In genomic region chr12:47939009-47939601, GRCh38 we compare ENCODE assay signal across 18 cellular contexts. TPM values are rescaled to one million over a fixed set of nuclear protein-coding genes. Genes with fewer than 3 reads are reported as not detected.
DNase-seq lines count a peak whose midpoint lies in the region; ATAC-seq, FAIRE-seq and TF ChIP-seq lines count a peak whose summit lies in the region.
"Had no signal": no experiment of that assay in that cellular context is flagged by ENCODE, and none has a peak within 500 bp of the region (broad histone marks: within the 10 kb centered on the region; RNA-seq: fewer than 3 reads in every experiment).

No MANE protein-coding gene starts in this region.

- intact Hi-C loops in Right ventricle myocardium superior (cut with DNase I) (no loop called here), K562 (cut with micrococcal nuclease) (no loop called here), mucosa of descending colon (cut with DNase I, micrococcal nuclease) (no loop called here)

- in situ Hi-C loops in K562 (cut with MboI) (no loop called here), G401 (cut with HindIII; ENCODE audit: low sequenced_read_pairs) (no loop called here)

- H3K4me1 Mint-ChIP-seq in endothelial cell (ENCODE audit: unreplicated experiment) = peaks cover 5% of the 10 kb centered on the region

- no peak for FAIRE-seq in K562 (lab: Jason Lieb, UNC)
- FAIRE-seq: RCC 7860 had no signal

- H3K27ac ChIP-seq in right atrium auricular region (no peak overlapping the region), K562 (ENCODE audit: extremely low read depth, low read depth, low read length) (no peak overlapping the region)
- H3K27ac ChIP-seq: uterus had no signal

- CTCF ChIA-PET in K562 (lab: Yijun Ruan, JAX; ENCODE audit: low intra/inter-chr PET ratio) = no interaction called here

- ATAC-seq in Right ventricle myocardium superior (ENCODE audit: poor library complexity) (peak; percentile 86), K562 (no peak), mucosa of descending colon (peak; percentile 83), GM19328 (IDR thresholded peaks at IDR 0.05; ENCODE audit: unreplicated experiment) (no peak), HG03175 (IDR thresholded peaks at IDR 0.05; ENCODE audit: unreplicated experiment) (no peak)

- POLR2A ChIA-PET in K562 (lab: Yijun Ruan, JAX) = interaction anchor here (1.0 kb wide), 1 partner anchor 11 kb away, joined by 3 read pairs; no protein-coding TSS in a partner anchor

- H3K27me3 ChIP-seq in right atrium auricular region (no peaks in the 10 kb centered on the region), K562 (ENCODE audit: control insufficient read depth in 2 of 2, insufficient read depth in 2 of 2, low read length in 2 of 2) (peaks cover 31 to 66% of the 10 kb centered on the region in 2 experiments; a peak in 4 of 5 replicates)
- H3K27me3 ChIP-seq: uterus had no signal

- H3K36me3 Mint-ChIP-seq in endothelial cell (ENCODE audit: low read depth, unreplicated experiment) = peaks cover 3% of the 10 kb centered on the region
- H3K36me3 Mint-ChIP-seq: activated naive CD8-positive, alpha-beta T cell had no signal

- no peak overlapping the region for H3K4me2 ChIP-seq in K562 (ENCODE audit: insufficient read depth, low read length)

- H2AFZ ChIP-seq in K562 (ENCODE audit: low read depth, low read length) = no peak overlapping the region

- TF ChIP-seq CTCF in right atrium auricular region (IDR thresholded peaks at IDR 0.05) (no peak), K562 (IDR thresholded peaks at IDR 0.05 in 2 of 3, conservative IDR thresholded peaks at IDR 0.05 in 1 of 3; ENCODE audit: insufficient read depth in 2 of 3, low read depth in 1 of 3, low read length in 3 of 3) (no peak), mucosa of descending colon (IDR thresholded peaks at IDR 0.05) (no peak), endothelial cell (IDR thresholded peaks at IDR 0.05; ENCODE audit: unreplicated experiment) (no peak)

- no peaks in the 10 kb centered on the region for H3K36me3 ChIP-seq in right atrium auricular region
- H3K36me3 ChIP-seq in K562 (ENCODE audit: control insufficient read depth, insufficient read depth, low read length) = no peaks in the 10 kb centered on the region
- H3K36me3 ChIP-seq in mucosa of descending colon (ENCODE audit: low read depth) = no peaks in the 10 kb centered on the region
- H3K36me3 ChIP-seq: uterus had no signal

- BruUV-seq in K562 (replicated peaks; lab: Mats Ljungman, UMichigan) = no TSS peak

- H4K20me1 ChIP-seq in K562 (replicated peaks; ENCODE audit: control insufficient read depth, insufficient read depth, low read length) = no peaks in the 10 kb centered on the region

- H3K9me3 Mint-ChIP-seq in endothelial cell (ENCODE audit: unreplicated experiment) = no peaks in the 10 kb centered on the region
- H3K9me3 Mint-ChIP-seq: activated CD4-positive, alpha-beta memory T cell treated with anti-CD3 and anti-CD28 coated beads, Interleukin-2, amount 10 ng/mL, durations not matched to agents 7 days and 5 days; nephron; stimulated activated naive CD8-positive, alpha-beta T cell treated with anti-CD3 and anti-CD28 coated beads, Interleukin-15, Interleukin-2, amounts not matched to agents 100 ng/mL and 50 ng/mL, for 24 hours had no signal

- H3K27me3 Mint-ChIP-seq in endothelial cell (ENCODE audit: unreplicated experiment) = peaks cover 12% of the 10 kb centered on the region

- no peak overlapping the region for H3K9ac ChIP-seq in K562 (ENCODE audit: insufficient read depth in 1 of 2, low read depth in 2 of 2, low read length in 2 of 2)

- no peak overlapping the region for H3K27ac Mint-ChIP-seq in endothelial cell (ENCODE audit: unreplicated experiment)
- H3K27ac Mint-ChIP-seq: activated CD4-positive, alpha-beta memory T cell treated with anti-CD3 and anti-CD28 coated beads, Interleukin-2, amount 10 ng/mL, durations not matched to agents 7 days and 5 days; activated naive CD8-positive, alpha-beta T cell; stimulated activated naive CD8-positive, alpha-beta T cell treated with anti-CD3 and anti-CD28 coated beads, Interleukin-15, Interleukin-2, amounts not matched to agents 100 ng/mL and 50 ng/mL, for 24 hours had no signal

- H3K9me3 ChIP-seq in right atrium auricular region = no peaks in the 10 kb centered on the region
- no peaks in the 10 kb centered on the region for H3K9me3 ChIP-seq in K562 (replicated peaks; ENCODE audit: control insufficient read depth, insufficient read depth, low read depth, low read length)
- no peaks in the 10 kb centered on the region for H3K9me3 ChIP-seq in mucosa of descending colon
- H3K9me3 ChIP-seq: uterus had no signal

- H3K9me1 ChIP-seq in K562 (ENCODE audit: control insufficient read depth, insufficient read depth, low read length) = no peaks in the 10 kb centered on the region

- no peak for TF ChIP-seq RAD21 in K562 (CRISPR knock-in tag; conservative IDR thresholded peaks at IDR 0.05 in 1 of 2, IDR thresholded peaks at IDR 0.05 in 1 of 2)

- WGBS in K562 (ENCODE audit: insufficient coverage, low coverage, missing lambda C conversion rate) = 2% methylated on average over 6 of the region's 6 CpGs

- TF ChIP-seq EP300 in K562 (IDR thresholded peaks at IDR 0.05; ENCODE audit: low read length) = no peak

- peaks cover 0 to 22% of the 10 kb centered on the region in 2 donors for H3K4me1 ChIP-seq in right atrium auricular region
- H3K4me1 ChIP-seq in K562 (replicated peaks in 1 of 2; ENCODE audit: control insufficient read depth in 2 of 2, insufficient read depth in 2 of 2, low read length in 2 of 2) = peaks cover 0 to 25% of the 10 kb centered on the region in 2 experiments; a peak in 2 of 5 replicates
- H3K4me1 ChIP-seq in mucosa of descending colon (ENCODE audit: low read depth) = peaks cover 24% of the 10 kb centered on the region
- H3K4me1 ChIP-seq: uterus had no signal

- H3K4me3 Mint-ChIP-seq in endothelial cell (ENCODE audit: unreplicated experiment) = no peak overlapping the region
- H3K4me3 Mint-ChIP-seq: activated CD4-positive, alpha-beta memory T cell treated with anti-CD3 and anti-CD28 coated beads, Interleukin-2, amount 10 ng/mL, durations not matched to agents 7 days and 5 days; activated naive CD8-positive, alpha-beta T cell; nephron; stimulated activated naive CD8-positive, alpha-beta T cell treated with anti-CD3 and anti-CD28 coated beads, Interleukin-15, Interleukin-2, amounts not matched to agents 100 ng/mL and 50 ng/mL, for 24 hours had no signal

- no peaks in the 10 kb centered on the region for H3K79me2 ChIP-seq in K562 (ENCODE audit: control insufficient read depth, insufficient read depth, low read length)

- no peak overlapping the region for H3K4me3 ChIP-seq in right atrium auricular region
- H3K4me3 ChIP-seq in K562 = no peak overlapping the region
- no peak overlapping the region for H3K4me3 ChIP-seq in mucosa of descending colon
- H3K4me3 ChIP-seq: uterus had no signal

- no peak for TF ChIP-seq POLR2A in K562 (conservative IDR thresholded peaks at IDR 0.05)

- DNase-seq in Right ventricle myocardium superior (peak; percentile 74), right atrium auricular region (ENCODE audit: low spot score) (no peak), K562 (ENCODE audit: extremely low read depth in 1 of 4, low spot score in 3 of 4) (no peak), mucosa of descending colon (peak; percentile 78 to 92 (median 79)), endothelial cell (ENCODE audit: low spot score) (no peak), G401 (ENCODE audit: low spot score) (no peak)
- DNase-seq: activated CD4-positive, alpha-beta memory T cell treated with anti-CD3 and anti-CD28 coated beads, Interleukin-2, amount 10 ng/mL, durations not matched to agents 7 days and 5 days; EL; mammary epithelial cell; MM.1S; NCI-H82; uterus had no signal

RNA-seq across cellular contexts. Expression of gene TMEM106C, which starts 24.3 kb away (rescaled TPM):
- total RNA-seq in Right ventricle myocardium superior (42.5 TPM), right atrium auricular region (100 to 1,000 TPM in 1 of 2 donors, 10 to 100 TPM in 1; 54.7 to 107 TPM), K562 (2014; rRNA removed) (37.2 and 37.6 TPM in 2 replicates), K562 (2014; rRNA removed; fragmentation: Illumina TruSeq; extraction: Trizol) (56.8 and 57.2 TPM in 2 replicates), K562 (2015; rRNA removed; fragmentation: Illumina TruSeq; extraction: Trizol) (56.8 and 59.3 TPM in 2 replicates), K562 (2021) (44.6 and 47.3 TPM in 2 replicates), mucosa of descending colon (100 to 1,000 TPM in 2 of 3 donors, 10 to 100 TPM in 1; 93.9 to 208 (median 183) TPM), endothelial cell (ENCODE audit: unreplicated experiment) (41.0 TPM)
- total RNA-seq in K562 (2011; cell fraction: chromatin; rRNA removed; ENCODE audit: low replicate concordance) = 105 and 129 TPM in 2 replicates
- total RNA-seq in K562 (2011; cell fraction: nucleolus; rRNA removed) = 120 and 140 TPM in 2 replicates
- 128 and 132 TPM in 2 replicates for total RNA-seq in K562 (2011; cell fraction: nucleoplasm; rRNA removed)
- polyA plus RNA-seq in K562 (2011; rRNA removed) (159 and 183 TPM in 2 replicates), K562 (2014; fragmentation: Illumina TruSeq; extraction: Trizol) (86.3 and 89.1 TPM in 2 replicates), K562 (2014; fragmentation: Nextera tagmentation; extraction: Ambion mirVana) (100 to 1,000 TPM; 134 to 158 TPM), K562 (2014; rRNA removed) (52.6 and 61.5 TPM in 2 replicates)
- 127 and 142 TPM in 2 replicates for polyA plus RNA-seq in K562 (2011; cell fraction: cytosol; rRNA removed)
- polyA plus RNA-seq in K562 (2011; cell fraction: nucleus; rRNA removed) = 202 and 225 TPM in 2 replicates
- polyA plus RNA-seq in K562 (2012) = 68.2 and 134 TPM in 2 replicates
- 95.3 and 145 TPM in 2 replicates for polyA minus RNA-seq in K562 (2011; rRNA and poly(A)+ RNA removed)
- polyA minus RNA-seq in K562 (2011; cell fraction: cytosol; rRNA and poly(A)+ RNA removed) = 33.7 and 40.3 TPM in 2 replicates
- 68.3 and 93.2 TPM in 2 replicates for polyA minus RNA-seq in K562 (2011; cell fraction: nucleus; rRNA and poly(A)+ RNA removed)
- total RNA-seq in G401 (2014; rRNA removed; shearing (Covaris generic)) = 177 and 211 TPM in 2 replicates

RNA-seq across cellular contexts. Expression of gene VDR, which starts 34.3 kb away (rescaled TPM):
- total RNA-seq in Right ventricle myocardium superior (0.11 TPM), right atrium auricular region (1 to 10 TPM in 1 of 2 donors, under 1 TPM in 1; 0.59 to 2.2 TPM), K562 (2014; rRNA removed) (2.2 and 2.7 TPM in 2 replicates), K562 (2014; rRNA removed; fragmentation: Illumina TruSeq; extraction: Trizol) (1.8 and 1.9 TPM in 2 replicates), K562 (2015; rRNA removed; fragmentation: Illumina TruSeq; extraction: Trizol) (1.2 TPM in 2 replicates), K562 (2021) (4.2 and 4.8 TPM in 2 replicates), mucosa of descending colon (100 to 1,000 TPM in 2 of 3 donors, 10 to 100 TPM in 1; 69.5 to 175 (median 162) TPM), endothelial cell (ENCODE audit: unreplicated experiment) (2.3 TPM)
- 2.1 and 5.2 TPM in 2 replicates for total RNA-seq in K562 (2011; cell fraction: chromatin; rRNA removed; ENCODE audit: low replicate concordance)
- total RNA-seq in K562 (2011; cell fraction: nucleolus; rRNA removed) = 2.1 and 3.3 TPM in 2 replicates
- 2.3 and 2.4 TPM in 2 replicates for total RNA-seq in K562 (2011; cell fraction: nucleoplasm; rRNA removed)
- polyA plus RNA-seq in K562 (2011; rRNA removed) (1.1 and 2.4 TPM in 2 replicates), K562 (2014; fragmentation: Illumina TruSeq; extraction: Trizol) (4.0 and 4.3 TPM in 2 replicates), K562 (2014; fragmentation: Nextera tagmentation; extraction: Ambion mirVana) (under 1 TPM; 0.61 to 0.62 TPM), K562 (2014; rRNA removed) (1.8 and 2.0 TPM in 2 replicates)
- 0.78 and 3.6 TPM in 2 replicates for polyA plus RNA-seq in K562 (2011; cell fraction: cytosol; rRNA removed)
- 0.59 and 1.7 TPM in 2 replicates for polyA plus RNA-seq in K562 (2011; cell fraction: nucleus; rRNA removed)
- polyA plus RNA-seq in K562 (2012) = 2.8 and 5.2 TPM in 2 replicates
- polyA minus RNA-seq in K562 (2011; rRNA and poly(A)+ RNA removed) = 1.7 and 5.0 TPM in 2 replicates
- polyA minus RNA-seq in K562 (2011; cell fraction: cytosol; rRNA and poly(A)+ RNA removed) = 1.5 and 3.2 TPM in 2 replicates
- 1.00 and 2.4 TPM in 2 replicates for polyA minus RNA-seq in K562 (2011; cell fraction: nucleus; rRNA and poly(A)+ RNA removed)
- total RNA-seq in G401 (2014; rRNA removed; shearing (Covaris generic)) = 0.06 and 0.07 TPM in 2 replicates

Comparison
In these comparisons a context has a peak if more than half of its experiments do, and no peak if none do; other contexts are left out.
1. DNase-seq: peak in Right ventricle myocardium superior (single experiment) and mucosa of descending colon (3 of 3); none in right atrium auricular region (single experiment), K562 (0 of 4), endothelial cell (single experiment) and G401 (single experiment).
2. ATAC-seq: peak in Right ventricle myocardium superior (single experiment) and mucosa of descending colon (single experiment); none in K562 (single experiment), GM19328 (single experiment) and HG03175 (single experiment).
3. RNA of gene VDR, which starts 34.3 kb away (total RNA-seq): 69.5 to 175 TPM in mucosa of descending colon; 2.3 TPM in endothelial cell (single experiment), 0.59 to 2.2 TPM in right atrium auricular region, 1.2 to 5.2 TPM in K562, 0.11 TPM in Right ventricle myocardium superior (single experiment) and 0.06 to 0.07 TPM in G401; every median in the first group is over 10 times any median in the second.